In genomic region chr22:18972591-18972990, GRCh38 we compare ENCODE assay signal across 3 cellular contexts. TPM values are rescaled to one million over a fixed set of nuclear protein-coding genes. Genes with fewer than 3 reads are reported as not detected.
"Had no signal": no experiment of that assay in that cellular context is flagged by ENCODE, and none has a peak within 500 bp of the region (broad histone marks: within the 10 kb centered on the region; RNA-seq: fewer than 3 reads in every experiment).

No MANE protein-coding gene starts in this region.

RNA-seq across cellular contexts. Expression of gene PRODH, which starts 36.5 kb away (rescaled TPM):
- total RNA-seq: dermis microvascular lymphatic vessel endothelial cell, glomerular endothelial cell, mononuclear cell had no signal
